ENCODE assay signal across 1 cellular context in the genomic region with DNA sequence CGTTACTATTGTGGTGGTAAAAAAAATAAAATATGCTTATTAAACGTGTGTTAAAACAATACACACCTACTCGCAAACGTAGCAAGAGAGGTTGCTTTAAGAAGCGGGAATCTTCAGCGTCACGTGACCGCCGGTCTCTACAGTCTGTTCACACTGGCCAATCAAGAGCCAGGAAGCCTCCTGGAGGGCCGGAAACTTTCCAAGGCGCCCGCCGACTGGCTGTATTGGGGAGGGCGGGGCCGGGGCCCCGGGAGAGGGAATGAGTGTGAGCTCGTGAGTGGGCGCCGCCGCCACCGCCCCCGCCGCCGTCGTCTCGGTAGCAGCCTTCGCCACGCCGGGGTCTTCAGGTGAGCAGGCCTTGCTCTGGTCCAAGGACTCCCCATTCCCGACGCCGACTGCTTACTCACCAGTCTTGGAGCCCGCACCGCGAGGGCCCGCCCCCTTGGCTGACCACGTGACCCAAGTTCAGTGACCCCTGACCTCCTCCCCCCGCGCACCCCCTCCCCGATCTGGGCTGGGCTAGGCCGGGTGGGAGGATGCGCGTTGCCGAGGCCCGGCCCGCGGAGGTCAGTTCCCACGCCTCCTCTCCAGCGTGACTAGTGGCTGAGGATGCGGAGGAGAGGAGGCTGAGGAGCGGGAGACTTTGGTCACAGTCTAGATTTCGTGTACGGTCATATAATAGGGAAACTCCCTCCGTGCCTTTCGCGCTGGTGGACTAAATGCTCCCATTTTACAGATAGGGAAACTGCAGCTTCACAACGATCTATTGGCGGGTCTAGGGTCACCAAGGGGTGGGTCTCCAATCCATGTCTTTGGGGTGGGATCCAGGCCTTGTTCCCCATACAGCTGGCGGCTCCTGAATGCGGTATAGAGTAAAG.
TF ChIP-seq lines count a peak whose summit lies in the region.

A gene with protein sequence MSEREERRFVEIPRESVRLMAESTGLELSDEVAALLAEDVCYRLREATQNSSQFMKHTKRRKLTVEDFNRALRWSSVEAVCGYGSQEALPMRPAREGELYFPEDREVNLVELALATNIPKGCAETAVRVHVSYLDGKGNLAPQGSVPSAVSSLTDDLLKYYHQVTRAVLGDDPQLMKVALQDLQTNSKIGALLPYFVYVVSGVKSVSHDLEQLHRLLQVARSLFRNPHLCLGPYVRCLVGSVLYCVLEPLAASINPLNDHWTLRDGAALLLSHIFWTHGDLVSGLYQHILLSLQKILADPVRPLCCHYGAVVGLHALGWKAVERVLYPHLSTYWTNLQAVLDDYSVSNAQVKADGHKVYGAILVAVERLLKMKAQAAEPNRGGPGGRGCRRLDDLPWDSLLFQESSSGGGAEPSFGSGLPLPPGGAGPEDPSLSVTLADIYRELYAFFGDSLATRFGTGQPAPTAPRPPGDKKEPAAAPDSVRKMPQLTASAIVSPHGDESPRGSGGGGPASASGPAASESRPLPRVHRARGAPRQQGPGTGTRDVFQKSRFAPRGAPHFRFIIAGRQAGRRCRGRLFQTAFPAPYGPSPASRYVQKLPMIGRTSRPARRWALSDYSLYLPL (plus strand): TSS at position 253 of the 878 bp plus-strand sequence. CDS start 4,388 bp downstream, outside the sequence.

TF ChIP-seq in HepG2, 621 proteins besides CTCF, POLR2A, EP300 and RAD21 (continued from another document and continues in another):
- TF ChIP-seq, protein P1, sequence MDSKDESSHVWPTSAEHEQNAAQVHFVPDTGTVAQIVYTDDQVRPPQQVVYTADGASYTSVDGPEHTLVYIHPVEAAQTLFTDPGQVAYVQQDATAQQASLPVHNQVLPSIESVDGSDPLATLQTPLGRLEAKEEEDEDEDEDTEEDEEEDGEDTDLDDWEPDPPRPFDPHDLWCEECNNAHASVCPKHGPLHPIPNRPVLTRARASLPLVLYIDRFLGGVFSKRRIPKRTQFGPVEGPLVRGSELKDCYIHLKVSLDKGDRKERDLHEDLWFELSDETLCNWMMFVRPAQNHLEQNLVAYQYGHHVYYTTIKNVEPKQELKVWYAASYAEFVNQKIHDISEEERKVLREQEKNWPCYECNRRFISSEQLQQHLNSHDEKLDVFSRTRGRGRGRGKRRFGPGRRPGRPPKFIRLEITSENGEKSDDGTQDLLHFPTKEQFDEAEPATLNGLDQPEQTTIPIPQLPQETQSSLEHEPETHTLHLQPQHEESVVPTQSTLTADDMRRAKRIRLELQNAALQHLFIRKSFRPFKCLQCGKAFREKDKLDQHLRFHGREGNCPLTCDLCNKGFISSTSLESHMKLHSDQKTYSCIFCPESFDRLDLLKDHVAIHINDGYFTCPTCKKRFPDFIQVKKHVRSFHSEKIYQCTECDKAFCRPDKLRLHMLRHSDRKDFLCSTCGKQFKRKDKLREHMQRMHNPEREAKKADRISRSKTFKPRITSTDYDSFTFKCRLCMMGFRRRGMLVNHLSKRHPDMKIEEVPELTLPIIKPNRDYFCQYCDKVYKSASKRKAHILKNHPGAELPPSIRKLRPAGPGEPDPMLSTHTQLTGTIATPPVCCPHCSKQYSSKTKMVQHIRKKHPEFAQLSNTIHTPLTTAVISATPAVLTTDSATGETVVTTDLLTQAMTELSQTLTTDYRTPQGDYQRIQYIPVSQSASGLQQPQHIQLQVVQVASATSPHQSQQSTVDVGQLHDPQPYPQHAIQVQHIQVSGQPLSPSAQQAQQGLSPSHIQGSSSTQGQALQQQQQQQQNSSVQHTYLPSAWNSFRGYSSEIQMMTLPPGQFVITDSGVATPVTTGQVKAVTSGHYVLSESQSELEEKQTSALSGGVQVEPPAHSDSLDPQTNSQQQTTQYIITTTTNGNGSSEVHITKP (CRISPR knock-in tag; IDR thresholded peaks at IDR 0.05; ENCODE audit: low read depth), result peak; percentile 67; the same call in 1 of the 2 replicates
- TF ChIP-seq REL (CRISPR knock-in tag; conservative IDR thresholded peaks at IDR 0.05) (0 out of 2 replicates have a peak, but pooled peaks have one; percentile 42), U2AF2 (IDR thresholded peaks at IDR 0.05; ENCODE audit: low read depth, low read length) (no peak; the same call in 1 of the 2 replicates), ZNF775 (CRISPR knock-in tag; IDR thresholded peaks at IDR 0.05; ENCODE audit: borderline replicate concordance) (peak; percentile 74; the same call in 1 of the 2 replicates), AGO1 (IDR thresholded peaks at IDR 0.05; ENCODE audit: low read depth, low read length, poor library complexity, severe bottlenecking) (no peak), ZNF44 (CRISPR knock-in tag; IDR thresholded peaks at IDR 0.05) (no peak), SIX4 (CRISPR knock-in tag; IDR thresholded peaks at IDR 0.05) (no peak; the same call in 1 of the 2 replicates), ZNF264 (CRISPR knock-in tag; IDR thresholded peaks at IDR 0.05) (0 out of 2 replicates have a peak, but pooled peaks have one; percentile 23), ZNF572 (CRISPR knock-in tag; IDR thresholded peaks at IDR 0.05) (no peak), REXO4 (CRISPR knock-in tag; IDR thresholded peaks at IDR 0.05; ENCODE audit: borderline replicate concordance) (no peak), SP1 (IDR thresholded peaks at IDR 0.05) (0 out of 2 replicates have a peak, but pooled peaks have one; percentile 43), SP1 (CRISPR knock-in tag; IDR thresholded peaks at IDR 0.05) (peak; percentile 84), ZNF883 (CRISPR knock-in tag; IDR thresholded peaks at IDR 0.05; ENCODE audit: not compliant biosample characterization) (peak; percentile 56), ZNF205 (CRISPR knock-in tag; IDR thresholded peaks at IDR 0.05) (0 out of 2 replicates have a peak, but pooled peaks have one; percentile 21), JARID2 (CRISPR knock-in tag; IDR thresholded peaks at IDR 0.05; ENCODE audit: insufficient replicate concordance) (no peak), SIN3B (IDR thresholded peaks at IDR 0.05; ENCODE audit: low read length) (no peak), RAD51 (IDR thresholded peaks at IDR 0.05; ENCODE audit: borderline replicate concordance) (peak; percentile 96), ZNF317 (CRISPR knock-in tag; IDR thresholded peaks at IDR 0.05) (no peak), YEATS4 (CRISPR knock-in tag; IDR thresholded peaks at IDR 0.05; ENCODE audit: borderline replicate concordance) (peak; percentile 96), JUND (CRISPR knock-in tag; IDR thresholded peaks at IDR 0.05) (no peak), ZNF253 (CRISPR knock-in tag; IDR thresholded peaks at IDR 0.05; ENCODE audit: borderline replicate concordance) (no peak), ETV5 (CRISPR knock-in tag; IDR thresholded peaks at IDR 0.05; ENCODE audit: borderline replicate concordance) (no peak; the same call in 1 of the 2 replicates), ZNF816 (CRISPR knock-in tag; IDR thresholded peaks at IDR 0.05; ENCODE audit: borderline replicate concordance) (no peak), FOXA3 (CRISPR knock-in tag; IDR thresholded peaks at IDR 0.05) (no peak; the same call in 1 of the 2 replicates), ZNF615 (CRISPR knock-in tag; IDR thresholded peaks at IDR 0.05; ENCODE audit: borderline replicate concordance) (no peak)
- TF ChIP-seq, protein P2, sequence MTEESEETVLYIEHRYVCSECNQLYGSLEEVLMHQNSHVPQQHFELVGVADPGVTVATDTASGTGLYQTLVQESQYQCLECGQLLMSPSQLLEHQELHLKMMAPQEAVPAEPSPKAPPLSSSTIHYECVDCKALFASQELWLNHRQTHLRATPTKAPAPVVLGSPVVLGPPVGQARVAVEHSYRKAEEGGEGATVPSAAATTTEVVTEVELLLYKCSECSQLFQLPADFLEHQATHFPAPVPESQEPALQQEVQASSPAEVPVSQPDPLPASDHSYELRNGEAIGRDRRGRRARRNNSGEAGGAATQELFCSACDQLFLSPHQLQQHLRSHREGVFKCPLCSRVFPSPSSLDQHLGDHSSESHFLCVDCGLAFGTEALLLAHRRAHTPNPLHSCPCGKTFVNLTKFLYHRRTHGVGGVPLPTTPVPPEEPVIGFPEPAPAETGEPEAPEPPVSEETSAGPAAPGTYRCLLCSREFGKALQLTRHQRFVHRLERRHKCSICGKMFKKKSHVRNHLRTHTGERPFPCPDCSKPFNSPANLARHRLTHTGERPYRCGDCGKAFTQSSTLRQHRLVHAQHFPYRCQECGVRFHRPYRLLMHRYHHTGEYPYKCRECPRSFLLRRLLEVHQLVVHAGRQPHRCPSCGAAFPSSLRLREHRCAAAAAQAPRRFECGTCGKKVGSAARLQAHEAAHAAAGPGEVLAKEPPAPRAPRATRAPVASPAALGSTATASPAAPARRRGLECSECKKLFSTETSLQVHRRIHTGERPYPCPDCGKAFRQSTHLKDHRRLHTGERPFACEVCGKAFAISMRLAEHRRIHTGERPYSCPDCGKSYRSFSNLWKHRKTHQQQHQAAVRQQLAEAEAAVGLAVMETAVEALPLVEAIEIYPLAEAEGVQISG (CRISPR knock-in tag; IDR thresholded peaks at IDR 0.05), result peak; percentile 67
- TF ChIP-seq, protein P3, sequence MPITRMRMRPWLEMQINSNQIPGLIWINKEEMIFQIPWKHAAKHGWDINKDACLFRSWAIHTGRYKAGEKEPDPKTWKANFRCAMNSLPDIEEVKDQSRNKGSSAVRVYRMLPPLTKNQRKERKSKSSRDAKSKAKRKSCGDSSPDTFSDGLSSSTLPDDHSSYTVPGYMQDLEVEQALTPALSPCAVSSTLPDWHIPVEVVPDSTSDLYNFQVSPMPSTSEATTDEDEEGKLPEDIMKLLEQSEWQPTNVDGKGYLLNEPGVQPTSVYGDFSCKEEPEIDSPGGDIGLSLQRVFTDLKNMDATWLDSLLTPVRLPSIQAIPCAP (CRISPR knock-in tag; IDR thresholded peaks at IDR 0.05; ENCODE audit: low read depth), result no peak
- TF ChIP-seq, protein P4, sequence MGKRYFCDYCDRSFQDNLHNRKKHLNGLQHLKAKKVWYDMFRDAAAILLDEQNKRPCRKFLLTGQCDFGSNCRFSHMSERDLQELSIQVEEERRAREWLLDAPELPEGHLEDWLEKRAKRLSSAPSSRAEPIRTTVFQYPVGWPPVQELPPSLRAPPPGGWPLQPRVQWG (CRISPR knock-in tag; IDR thresholded peaks at IDR 0.05; ENCODE audit: borderline replicate concordance, low read depth), result no peak
- TF ChIP-seq, protein P5, sequence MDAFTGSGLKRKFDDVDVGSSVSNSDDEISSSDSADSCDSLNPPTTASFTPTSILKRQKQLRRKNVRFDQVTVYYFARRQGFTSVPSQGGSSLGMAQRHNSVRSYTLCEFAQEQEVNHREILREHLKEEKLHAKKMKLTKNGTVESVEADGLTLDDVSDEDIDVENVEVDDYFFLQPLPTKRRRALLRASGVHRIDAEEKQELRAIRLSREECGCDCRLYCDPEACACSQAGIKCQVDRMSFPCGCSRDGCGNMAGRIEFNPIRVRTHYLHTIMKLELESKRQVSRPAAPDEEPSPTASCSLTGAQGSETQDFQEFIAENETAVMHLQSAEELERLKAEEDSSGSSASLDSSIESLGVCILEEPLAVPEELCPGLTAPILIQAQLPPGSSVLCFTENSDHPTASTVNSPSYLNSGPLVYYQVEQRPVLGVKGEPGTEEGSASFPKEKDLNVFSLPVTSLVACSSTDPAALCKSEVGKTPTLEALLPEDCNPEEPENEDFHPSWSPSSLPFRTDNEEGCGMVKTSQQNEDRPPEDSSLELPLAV (CRISPR knock-in tag; conservative IDR thresholded peaks at IDR 0.05; ENCODE audit: low read depth), result no peak
- TF ChIP-seq, protein P6, sequence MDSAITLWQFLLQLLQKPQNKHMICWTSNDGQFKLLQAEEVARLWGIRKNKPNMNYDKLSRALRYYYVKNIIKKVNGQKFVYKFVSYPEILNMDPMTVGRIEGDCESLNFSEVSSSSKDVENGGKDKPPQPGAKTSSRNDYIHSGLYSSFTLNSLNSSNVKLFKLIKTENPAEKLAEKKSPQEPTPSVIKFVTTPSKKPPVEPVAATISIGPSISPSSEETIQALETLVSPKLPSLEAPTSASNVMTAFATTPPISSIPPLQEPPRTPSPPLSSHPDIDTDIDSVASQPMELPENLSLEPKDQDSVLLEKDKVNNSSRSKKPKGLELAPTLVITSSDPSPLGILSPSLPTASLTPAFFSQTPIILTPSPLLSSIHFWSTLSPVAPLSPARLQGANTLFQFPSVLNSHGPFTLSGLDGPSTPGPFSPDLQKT (CRISPR knock-in tag; IDR thresholded peaks at IDR 0.05; ENCODE audit: borderline replicate concordance), result no peak
- TF ChIP-seq, protein P7, sequence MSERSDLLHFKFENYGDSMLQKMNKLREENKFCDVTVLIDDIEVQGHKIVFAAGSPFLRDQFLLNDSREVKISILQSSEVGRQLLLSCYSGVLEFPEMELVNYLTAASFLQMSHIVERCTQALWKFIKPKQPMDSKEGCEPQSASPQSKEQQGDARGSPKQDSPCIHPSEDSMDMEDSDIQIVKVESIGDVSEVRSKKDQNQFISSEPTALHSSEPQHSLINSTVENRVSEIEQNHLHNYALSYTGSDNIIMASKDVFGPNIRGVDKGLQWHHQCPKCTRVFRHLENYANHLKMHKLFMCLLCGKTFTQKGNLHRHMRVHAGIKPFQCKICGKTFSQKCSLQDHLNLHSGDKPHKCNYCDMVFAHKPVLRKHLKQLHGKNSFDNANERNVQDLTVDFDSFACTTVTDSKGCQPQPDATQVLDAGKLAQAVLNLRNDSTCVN (CRISPR knock-in tag; IDR thresholded peaks at IDR 0.05; ENCODE audit: borderline replicate concordance), result no peak
- TF ChIP-seq, protein P8, sequence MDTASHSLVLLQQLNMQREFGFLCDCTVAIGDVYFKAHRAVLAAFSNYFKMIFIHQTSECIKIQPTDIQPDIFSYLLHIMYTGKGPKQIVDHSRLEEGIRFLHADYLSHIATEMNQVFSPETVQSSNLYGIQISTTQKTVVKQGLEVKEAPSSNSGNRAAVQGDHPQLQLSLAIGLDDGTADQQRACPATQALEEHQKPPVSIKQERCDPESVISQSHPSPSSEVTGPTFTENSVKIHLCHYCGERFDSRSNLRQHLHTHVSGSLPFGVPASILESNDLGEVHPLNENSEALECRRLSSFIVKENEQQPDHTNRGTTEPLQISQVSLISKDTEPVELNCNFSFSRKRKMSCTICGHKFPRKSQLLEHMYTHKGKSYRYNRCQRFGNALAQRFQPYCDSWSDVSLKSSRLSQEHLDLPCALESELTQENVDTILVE (CRISPR knock-in tag; IDR thresholded peaks at IDR 0.05), result peak; percentile 69; the same call in 1 of the 2 replicates
- TF ChIP-seq, protein P9, sequence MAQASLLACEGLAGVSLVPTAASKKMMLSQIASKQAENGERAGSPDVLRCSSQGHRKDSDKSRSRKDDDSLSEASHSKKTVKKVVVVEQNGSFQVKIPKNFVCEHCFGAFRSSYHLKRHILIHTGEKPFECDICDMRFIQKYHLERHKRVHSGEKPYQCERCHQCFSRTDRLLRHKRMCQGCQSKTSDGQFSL (CRISPR knock-in tag; IDR thresholded peaks at IDR 0.05), result peak; percentile 82
- TF ChIP-seq, protein P10, sequence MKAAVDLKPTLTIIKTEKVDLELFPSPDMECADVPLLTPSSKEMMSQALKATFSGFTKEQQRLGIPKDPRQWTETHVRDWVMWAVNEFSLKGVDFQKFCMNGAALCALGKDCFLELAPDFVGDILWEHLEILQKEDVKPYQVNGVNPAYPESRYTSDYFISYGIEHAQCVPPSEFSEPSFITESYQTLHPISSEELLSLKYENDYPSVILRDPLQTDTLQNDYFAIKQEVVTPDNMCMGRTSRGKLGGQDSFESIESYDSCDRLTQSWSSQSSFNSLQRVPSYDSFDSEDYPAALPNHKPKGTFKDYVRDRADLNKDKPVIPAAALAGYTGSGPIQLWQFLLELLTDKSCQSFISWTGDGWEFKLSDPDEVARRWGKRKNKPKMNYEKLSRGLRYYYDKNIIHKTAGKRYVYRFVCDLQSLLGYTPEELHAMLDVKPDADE (CRISPR knock-in tag; IDR thresholded peaks at IDR 0.05), result no peak
